ENCODE assay signal across 25 cellular contexts in genomic region chr5:56321236-56321881, GRCh38.
A peak's percentile ranks its signal among the peaks of the same experiment; 100 is the strongest.
DNase-seq lines count a peak whose midpoint lies in the region; ATAC-seq and TF ChIP-seq lines count a peak whose summit lies in the region.
"Had no signal": no experiment of that assay in that cellular context is flagged by ENCODE, and none has a peak within 500 bp of the region (broad histone marks: within the 10 kb centered on the region; RNA-seq: fewer than 3 reads in every experiment).

No MANE protein-coding gene starts in this region.

- H3K14ac ChIP-seq in neuronal stem cell (ENCODE audit: low read length), result no peak overlapping the region

- H3K23ac ChIP-seq in neuronal stem cell (ENCODE audit: low read depth, low read length, poor library complexity), result no peak overlapping the region

- H4K91ac ChIP-seq in neuronal stem cell (ENCODE audit: low read depth, low read length, poor library complexity), result no peak overlapping the region

- H2AK5ac ChIP-seq in neuronal stem cell (ENCODE audit: low read depth, low read length), result no peak overlapping the region

- TF ChIP-seq CTCF in chondrocyte (IDR thresholded peaks at IDR 0.05), result no peak

- no peaks in the 10 kb centered on the region for H3K36me3 Mint-ChIP-seq in activated CD4-positive, alpha-beta T cell treated with anti-CD3 and anti-CD28 coated beads, Interleukin-2, amount 10 ng/mL, durations not matched to agents 7 days and 5 days (ENCODE audit: low read depth)
- no peaks in the 10 kb centered on the region for H3K36me3 Mint-ChIP-seq in stimulated activated naive CD8-positive, alpha-beta T cell treated with anti-CD3 and anti-CD28 coated beads, Interleukin-15, Interleukin-2, amounts not matched to agents 100 ng/mL and 50 ng/mL, for 24 hours (ENCODE audit: low read depth)
- H3K36me3 Mint-ChIP-seq in chondrocyte (ENCODE audit: low read depth), result no peaks in the 10 kb centered on the region
- H3K36me3 Mint-ChIP-seq: activated naive CD4-positive, alpha-beta T cell treated with anti-CD3 and anti-CD28 coated beads, Interleukin-2, amount 50 U/mL, for 24 hours had no signal

- no peak overlapping the region for H2BK5ac ChIP-seq in neuronal stem cell (ENCODE audit: low read length)

- peaks cover 34% of the 10 kb centered on the region for H3K4me1 Mint-ChIP-seq in activated CD4-positive, alpha-beta T cell treated with anti-CD3 and anti-CD28 coated beads, Interleukin-2, amount 10 ng/mL, durations not matched to agents 7 days and 5 days
- H3K4me1 Mint-ChIP-seq in stimulated activated naive CD8-positive, alpha-beta T cell treated with anti-CD3 and anti-CD28 coated beads, Interleukin-15, Interleukin-2, amounts not matched to agents 100 ng/mL and 50 ng/mL, for 24 hours (ENCODE audit: low read depth), result peaks cover 75% of the 10 kb centered on the region
- H3K4me1 Mint-ChIP-seq in chondrocyte (ENCODE audit: low read depth), result peaks cover 33% of the 10 kb centered on the region

- no peak overlapping the region for H4K8ac ChIP-seq in neuronal stem cell (ENCODE audit: low read depth, low read length)

- no peak overlapping the region for H3K4me2 ChIP-seq in neuronal stem cell (ENCODE audit: insufficient read depth, low read length, poor library complexity, severe bottlenecking)

- POLR2A ChIA-PET in activated CD4-positive, alpha-beta T cell treated with anti-CD3 and anti-CD28 coated beads, Interleukin-2, amount 10 ng/mL, durations not matched to agents 7 days and 5 days (lab: Charles Lee), result no interaction called here

- peaks cover 2% of the 10 kb centered on the region for H3K9me3 Mint-ChIP-seq in activated CD4-positive, alpha-beta T cell treated with anti-CD3 and anti-CD28 coated beads, Interleukin-2, amount 10 ng/mL, durations not matched to agents 7 days and 5 days
- no peaks in the 10 kb centered on the region for H3K9me3 Mint-ChIP-seq in stimulated activated naive CD8-positive, alpha-beta T cell treated with anti-CD3 and anti-CD28 coated beads, Interleukin-15, Interleukin-2, amounts not matched to agents 100 ng/mL and 50 ng/mL, for 24 hours
- no peaks in the 10 kb centered on the region for H3K9me3 Mint-ChIP-seq in chondrocyte (ENCODE audit: low read depth)
- H3K9me3 Mint-ChIP-seq: activated naive CD4-positive, alpha-beta T cell treated with anti-CD3 and anti-CD28 coated beads, Interleukin-2, amount 50 U/mL, for 24 hours had no signal

- peak overlapping the region; percentile 11 for H3K27ac Mint-ChIP-seq in activated CD4-positive, alpha-beta T cell treated with anti-CD3 and anti-CD28 coated beads, Interleukin-2, amount 10 ng/mL, durations not matched to agents 7 days and 5 days
- H3K27ac Mint-ChIP-seq in stimulated activated naive CD8-positive, alpha-beta T cell treated with anti-CD3 and anti-CD28 coated beads, Interleukin-15, Interleukin-2, amounts not matched to agents 100 ng/mL and 50 ng/mL, for 24 hours, result peak overlapping the region; percentile 47
- no peak overlapping the region for H3K27ac Mint-ChIP-seq in chondrocyte (ENCODE audit: unreplicated experiment)
- H3K27ac Mint-ChIP-seq: activated naive CD4-positive, alpha-beta T cell treated with anti-CD3 and anti-CD28 coated beads, Interleukin-2, amount 50 U/mL, for 24 hours had no signal

- no CpG with 5 or more reads among the region's 10 CpGs for WGBS in neuronal stem cell (ENCODE audit: extremely low coverage in 2 of 2, insufficient read length in 2 of 2, insufficient replicate concordance in 1 of 2), 2 donors

- H3K4me3 Mint-ChIP-seq in activated CD4-positive, alpha-beta T cell treated with anti-CD3 and anti-CD28 coated beads, Interleukin-2, amount 10 ng/mL, durations not matched to agents 7 days and 5 days, result no peak overlapping the region
- no peak overlapping the region for H3K4me3 Mint-ChIP-seq in stimulated activated naive CD8-positive, alpha-beta T cell treated with anti-CD3 and anti-CD28 coated beads, Interleukin-15, Interleukin-2, amounts not matched to agents 100 ng/mL and 50 ng/mL, for 24 hours
- no peak overlapping the region for H3K4me3 Mint-ChIP-seq in chondrocyte (ENCODE audit: unreplicated experiment)
- H3K4me3 Mint-ChIP-seq: activated naive CD4-positive, alpha-beta T cell treated with anti-CD3 and anti-CD28 coated beads, Interleukin-2, amount 50 U/mL, for 24 hours had no signal

- no peaks in the 10 kb centered on the region for H3K9me3 ChIP-seq in neuronal stem cell (replicated peaks in 1 of 2; ENCODE audit: control insufficient read depth in 2 of 2, insufficient read depth in 1 of 2, low read depth in 1 of 2, low read length in 2 of 2)
- H3K9me3 ChIP-seq: gastrocnemius medialis, HAP-1, neutrophil, upper lobe of left lung had no signal

- H3K4me3 ChIP-seq in neuronal stem cell (ENCODE audit: low read length in 2 of 2), result no peak overlapping the region
- H3K4me3 ChIP-seq: gastrocnemius medialis, HAP-1, skin epidermis, upper lobe of left lung had no signal

- H3K27me3 ChIP-seq in neuronal stem cell (ENCODE audit: control insufficient read depth in 3 of 3, insufficient read depth in 3 of 3, low read depth in 1 of 3, low read length in 3 of 3), result no peaks in the 10 kb centered on the region
- H3K27me3 ChIP-seq: gastrocnemius medialis, upper lobe of left lung had no signal

- no peaks in the 10 kb centered on the region for H3K27me3 Mint-ChIP-seq in activated CD4-positive, alpha-beta T cell treated with anti-CD3 and anti-CD28 coated beads, Interleukin-2, amount 10 ng/mL, durations not matched to agents 7 days and 5 days
- no peaks in the 10 kb centered on the region for H3K27me3 Mint-ChIP-seq in stimulated activated naive CD8-positive, alpha-beta T cell treated with anti-CD3 and anti-CD28 coated beads, Interleukin-15, Interleukin-2, amounts not matched to agents 100 ng/mL and 50 ng/mL, for 24 hours
- no peaks in the 10 kb centered on the region for H3K27me3 Mint-ChIP-seq in chondrocyte (ENCODE audit: low read depth)
- H3K27me3 Mint-ChIP-seq: activated naive CD4-positive, alpha-beta T cell treated with anti-CD3 and anti-CD28 coated beads, Interleukin-2, amount 50 U/mL, for 24 hours had no signal

- peak in 2 of 3 donors; percentile 28 to 37 for DNase-seq in stimulated activated CD4-positive, alpha-beta T cell treated with anti-CD3 and anti-CD28 coated beads, Interleukin-12 subunit alpha, Interleukin-12 subunit beta, amount 100 ng/mL, for 48 hours (ENCODE audit: low read depth in 2 of 3, low spot score in 1 of 3)
- DNase-seq in stimulated activated CD4-positive, alpha-beta T cell treated with anti-CD3 and anti-CD28 coated beads, Interleukin-12 subunit alpha, Interleukin-12 subunit beta, amount 100 ng/mL, for 4 hours, result no peak
- no peak for DNase-seq in activated CD4-positive, alpha-beta T cell treated with anti-CD3 and anti-CD28 coated beads, Interleukin-2, amount 10 ng/mL, durations not matched to agents 7 days and 5 days
- DNase-seq in neuronal stem cell (ENCODE audit: low spot score) (no peak), chondrocyte (ENCODE audit: low spot score) (no peak), epidermal melanocyte (ENCODE audit: insufficient read length, low spot score) (no peak)
- DNase-seq: DND-41; effector CD8-positive, alpha-beta T cell; gastrocnemius medialis; hypothalamus; Karpas-422; NCI-H1092; NCI-H2029 treated with DMSO at 0.1 percent for 48 hours; NCI-H510A treated with DMSO at 0.1 percent for 48 hours; NK-92 treated with Interleukin-12 subunit alpha and Interleukin-12 subunit beta, amount 100 ng/mL, for 24 hours; T-helper 1 cell; upper lobe of left lung had no signal

- no peaks in the 10 kb centered on the region for H3K4me1 ChIP-seq in neuronal stem cell (ENCODE audit: control insufficient read depth in 2 of 2, insufficient read depth in 1 of 2, low read depth in 1 of 2, low read length in 2 of 2)
- H3K4me1 ChIP-seq: gastrocnemius medialis, HAP-1 had no signal

- H2AFZ ChIP-seq in neuronal stem cell (ENCODE audit: low read length), result no peak overlapping the region

- no peaks in the 10 kb centered on the region for H3K36me3 ChIP-seq in neuronal stem cell (replicated peaks in 1 of 2; ENCODE audit: control insufficient read depth in 2 of 2, insufficient read depth in 2 of 2, low read length in 2 of 2)
- H3K36me3 ChIP-seq: gastrocnemius medialis, HAP-1, neutrophil, upper lobe of left lung had no signal

- no peaks in the 10 kb centered on the region for H3K79me1 ChIP-seq in neuronal stem cell (ENCODE audit: low read depth, low read length)

- H3K9ac ChIP-seq in neuronal stem cell (ENCODE audit: low read depth, low read length, poor library complexity), result no peak overlapping the region

- H3K27ac ChIP-seq in neuronal stem cell (replicated peaks; ENCODE audit: low read length), result no peak overlapping the region
- H3K27ac ChIP-seq: gastrocnemius medialis, neutrophil, upper lobe of left lung had no signal

- CTCF ChIA-PET in activated CD4-positive, alpha-beta T cell treated with anti-CD3 and anti-CD28 coated beads, Interleukin-2, amount 10 ng/mL, durations not matched to agents 7 days and 5 days (lab: Charles Lee), result interaction anchor here (0.6 kb wide), 1 partner anchor 375 kb away, joined by 4 read pairs; no protein-coding TSS in a partner anchor

- no peak overlapping the region for H2BK120ac ChIP-seq in neuronal stem cell (ENCODE audit: low read depth, low read length)

- no peak overlapping the region for H3K4ac ChIP-seq in neuronal stem cell (ENCODE audit: low read length)

- peak overlapping the region; percentile 13 for H2BK15ac ChIP-seq in neuronal stem cell (ENCODE audit: low read length)

- ATAC-seq in GM18517 (IDR thresholded peaks at IDR 0.05; ENCODE audit: unreplicated experiment), result no peak
- ATAC-seq: esophagus mucosa, gastrocnemius medialis, Panc1 had no signal

- H3K18ac ChIP-seq in neuronal stem cell (ENCODE audit: low read length), result no peak overlapping the region

- H2BK12ac ChIP-seq in neuronal stem cell (ENCODE audit: low read length), result no peak overlapping the region

Comparison
In these comparisons a context has a peak if more than half of its experiments do, and no peak if none do; other contexts are left out.
1. DNase-seq: peak in stimulated activated CD4-positive, alpha-beta T cell treated with anti-CD3 and anti-CD28 coated beads, Interleukin-12 subunit alpha, Interleukin-12 subunit beta, amount 100 ng/mL, for 48 hours (2 of 3); none in stimulated activated CD4-positive, alpha-beta T cell treated with anti-CD3 and anti-CD28 coated beads, Interleukin-12 subunit alpha, Interleukin-12 subunit beta, amount 100 ng/mL, for 4 hours (single experiment), activated CD4-positive, alpha-beta T cell treated with anti-CD3 and anti-CD28 coated beads, Interleukin-2, amount 10 ng/mL, durations not matched to agents 7 days and 5 days (single experiment), neuronal stem cell (single experiment), chondrocyte (single experiment) and epidermal melanocyte (single experiment).